Comparison of ENCODE assay signal across 24 cellular contexts in genomic region chr4:153294631-153295030, GRCh38. TPM values are rescaled to one million over a fixed set of nuclear protein-coding genes. Genes with fewer than 3 reads are reported as not detected.
DNase-seq lines count a peak whose midpoint lies in the region; ATAC-seq, FAIRE-seq and TF ChIP-seq lines count a peak whose summit lies in the region.
"Had no signal": no experiment of that assay in that cellular context is flagged by ENCODE, and none has a peak within 500 bp of the region (broad histone marks: within the 10 kb centered on the region; RNA-seq: fewer than 3 reads in every experiment).

No MANE protein-coding gene starts in this region.

- peaks cover 9% of the 10 kb centered on the region for H3K9me3 Mint-ChIP-seq in mesothelial cell of epicardium

- peaks cover 0 to 7% of the 10 kb centered on the region in 2 donors for H3K4me1 ChIP-seq in uterus
- H3K4me1 ChIP-seq: HAP-1, parathyroid adenoma had no signal

- ATAC-seq in sciatic nerve, result no peak
- ATAC-seq: A549; effector memory CD8-positive, alpha-beta T cell; stimulated activated memory B cell treated with anti-CD40 and anti-IgM and Interleukin-4, amounts not matched to agents 10 μg/mL and 1 μg/mL and 100 μg/mL, for 72 hours had no signal

- intact Hi-C loops in uterus (cut with DNase I; ENCODE audit: low total_unique reads) (no loop called here), sciatic nerve (cut with DNase I) (no loop called here)

- TF ChIP-seq CTCF in AG10803 (conservative IDR thresholded peaks at IDR 0.05; ENCODE audit: low read length), result no peak
- TF ChIP-seq CTCF in bronchial epithelial cell (IDR thresholded peaks at IDR 0.05; ENCODE audit: insufficient read depth, low read length, severe bottlenecking), result no peak
- TF ChIP-seq CTCF in mesothelial cell of epicardium (IDR thresholded peaks at IDR 0.05; ENCODE audit: unreplicated experiment), result no peak
- TF ChIP-seq CTCF in uterus (IDR thresholded peaks at IDR 0.05), result no peak

- DNase-seq in AG10803 (ENCODE audit: low read depth), result peak; percentile 62
- peak; percentile 34 for DNase-seq in HT-29 (ENCODE audit: low spot score)
- DNase-seq in bronchial epithelial cell (ENCODE audit: low read depth), result peak; percentile 82
- no peak for DNase-seq in mesothelial cell of epicardium (ENCODE audit: low spot score in 2 of 2, unreplicated experiment in 2 of 2)
- DNase-seq in uterus, result no peak
- no peak for DNase-seq in GDM1 (lab: John Stamatoyannopoulos, UW)
- DNase-seq in T-helper 1 cell, result no peak
- DNase-seq in sciatic nerve (ENCODE audit: low spot score), result no peak
- DNase-seq: activated CD4-positive, alpha-beta T cell treated with anti-CD3 and anti-CD28 coated beads for 1 hour; C1 segment of cervical spinal cord; effector memory CD8-positive, alpha-beta T cell; lower lobe of right lung; naive B cell; NCI-H1436 treated with DMSO at 0.1 percent for 48 hours; NCI-H2171; NCI-H69; stimulated activated CD4-positive, alpha-beta T cell treated with anti-CD3 and anti-CD28 coated beads, Interleukin-1b, Interleukin-23, amount 100 ng/mL, for 48 hours; testis had no signal

- peak overlapping the region; percentile 97 for H3K27ac Mint-ChIP-seq in mesothelial cell of epicardium
- H3K27ac Mint-ChIP-seq: activated naive CD8-positive, alpha-beta T cell; effector memory CD8-positive, alpha-beta T cell; stimulated activated memory B cell treated with anti-CD40 and anti-IgM and Interleukin-4, amounts not matched to agents 10 μg/mL and 1 μg/mL and 100 μg/mL, for 72 hours had no signal

- no peaks in the 10 kb centered on the region for H3K27me3 Mint-ChIP-seq in mesothelial cell of epicardium (ENCODE audit: low read depth)
- H3K27me3 Mint-ChIP-seq: activated naive CD8-positive, alpha-beta T cell; stimulated activated memory B cell treated with anti-CD40 and anti-IgM and Interleukin-4, amounts not matched to agents 10 μg/mL and 1 μg/mL and 100 μg/mL, for 72 hours had no signal

- no peak for FAIRE-seq in bronchial epithelial cell (lab: Jason Lieb, UNC)
- FAIRE-seq: A549, colon had no signal

- H3K36me3 ChIP-seq in bronchial epithelial cell (ENCODE audit: control insufficient read depth, insufficient read depth, low read length) (no peaks in the 10 kb centered on the region), uterus (no peaks in the 10 kb centered on the region)

- no peaks in the 10 kb centered on the region for H3K9me3 ChIP-seq in uterus
- H3K9me3 ChIP-seq: A549, HAP-1, lower lobe of right lung, testis had no signal

- H3K27me3 ChIP-seq in bronchial epithelial cell (ENCODE audit: control insufficient read depth, insufficient read depth, low read length), result no peaks in the 10 kb centered on the region
- H3K27me3 ChIP-seq in uterus, result no peaks in the 10 kb centered on the region
- H3K27me3 ChIP-seq: testis had no signal

- TF ChIP-seq POLR2A in uterus (IDR thresholded peaks at IDR 0.05), result no peak

- no peak overlapping the region for H3K4me3 ChIP-seq in AG10803 (ENCODE audit: low read length)
- no peak overlapping the region for H3K4me3 ChIP-seq in bronchial epithelial cell (ENCODE audit: low read depth, low read length)
- H3K4me3 ChIP-seq in uterus, result no peak overlapping the region
- H3K4me3 ChIP-seq: A549, HAP-1, lower lobe of right lung had no signal

- H3K4me1 Mint-ChIP-seq in mesothelial cell of epicardium, result peaks cover 52% of the 10 kb centered on the region
- H3K4me1 Mint-ChIP-seq: naive B cell; stimulated activated memory B cell treated with anti-CD40 and anti-IgM and Interleukin-4, amounts not matched to agents 10 μg/mL and 1 μg/mL and 100 μg/mL, for 72 hours had no signal

- H3K27ac ChIP-seq in uterus, result no peak overlapping the region
- H3K27ac ChIP-seq: A549, lower lobe of right lung, parathyroid adenoma, testis had no signal

- peaks cover 20% of the 10 kb centered on the region for H3K36me3 Mint-ChIP-seq in mesothelial cell of epicardium

- peak overlapping the region; percentile 46 for H3K4me3 Mint-ChIP-seq in mesothelial cell of epicardium
- H3K4me3 Mint-ChIP-seq: activated naive CD8-positive, alpha-beta T cell; effector memory CD8-positive, alpha-beta T cell; naive B cell; stimulated activated memory B cell treated with anti-CD40 and anti-IgM and Interleukin-4, amounts not matched to agents 10 μg/mL and 1 μg/mL and 100 μg/mL, for 72 hours had no signal

RNA-seq across cellular contexts. Expression of gene MND1, which starts 49.9 kb away (rescaled TPM):
- total RNA-seq in HT-29 (2014; rRNA removed; shearing (Covaris generic)), result 3.9 and 5.7 TPM in 2 replicates
- 1.0 and 1.3 TPM in 2 replicates for total RNA-seq in bronchial epithelial cell
- 7.5 to 9.1 TPM (median 7.7 TPM) in 3 replicates for total RNA-seq in mesothelial cell of epicardium
- 1 to 10 TPM in 2 of 4 donors, not detected in 2; 1.0 to 6.5 TPM for total RNA-seq in uterus
- total RNA-seq in sciatic nerve, result not detected

Comparison
In these comparisons a context has a peak if more than half of its experiments do, and no peak if none do; other contexts are left out.
1. DNase-seq: peak in AG10803 (single experiment), HT-29 (single experiment) and bronchial epithelial cell (single experiment); none in mesothelial cell of epicardium (0 of 2), uterus (0 of 2), GDM1 (single experiment), T-helper 1 cell (0 of 5) and sciatic nerve (single experiment).